21 cellular contexts compared by ENCODE assay signal in genomic region chr10:51606829-51607228, GRCh38.
DNase-seq lines count a peak whose midpoint lies in the region; ATAC-seq, FAIRE-seq and TF ChIP-seq lines count a peak whose summit lies in the region.
"Had no signal": no experiment of that assay in that cellular context is flagged by ENCODE, and none has a peak within 500 bp of the region (broad histone marks: within the 10 kb centered on the region; RNA-seq: fewer than 3 reads in every experiment).

No MANE protein-coding gene starts in this region.

- FAIRE-seq in GM12892 (lab: Jason Lieb, UNC), result no peak
- FAIRE-seq: A549, D721Med, G401.6, H54, HTR-8/SVneo, K562 had no signal

- peak overlapping the region; percentile 15 for H3K27ac Mint-ChIP-seq in nephron progenitor cell
- H3K27ac Mint-ChIP-seq: CD4-positive, alpha-beta T cell; HFFc6 had no signal

- no peak for TF ChIP-seq CTCF in nephron progenitor cell (IDR thresholded peaks at IDR 0.05)

- H3K4me1 Mint-ChIP-seq in nephron progenitor cell, result peaks cover 3% of the 10 kb centered on the region

- H3K9me3 Mint-ChIP-seq in nephron progenitor cell, result peaks cover 3% of the 10 kb centered on the region
- H3K9me3 Mint-ChIP-seq: CD4-positive, alpha-beta T cell; HFFc6 had no signal

- H3K36me3 Mint-ChIP-seq in nephron progenitor cell (ENCODE audit: low read depth), result no peaks in the 10 kb centered on the region

- intact Hi-C loops in posterior cingulate gyrus (cut with DNase I), result no loop called here

- DNase-seq in glomerular visceral epithelial cell (ENCODE audit: extremely low spot score) (peak; percentile 39), nephron progenitor cell (no peak), GM12892 (ENCODE audit: insufficient read length) (no peak), medulla oblongata (ENCODE audit: extremely low spot score) (no peak), posterior cingulate gyrus (no peak)
- DNase-seq: AML-193; Caco-2; CD4-positive, alpha-beta T cell; GM23248; HFFc6; IMR-90 had no signal

- H3K4me3 Mint-ChIP-seq in nephron progenitor cell, result no peak overlapping the region
- H3K4me3 Mint-ChIP-seq: CD4-positive, alpha-beta T cell; HFFc6 had no signal

- H3K27me3 Mint-ChIP-seq in nephron progenitor cell (ENCODE audit: low read depth, poor library complexity), result peaks cover 6% of the 10 kb centered on the region

- no peak for TF ChIP-seq POLR2A in GM12892 (IDR thresholded peaks at IDR 0.05; ENCODE audit: low read depth, low read length)

- ATAC-seq in GM18907 (IDR thresholded peaks at IDR 0.05; ENCODE audit: unreplicated experiment), result peak; percentile 52
- peak; percentile 53 for ATAC-seq in HG03439 (IDR thresholded peaks at IDR 0.05; ENCODE audit: unreplicated experiment)
- no peak for ATAC-seq in HG03039 (IDR thresholded peaks at IDR 0.05; ENCODE audit: unreplicated experiment)
- ATAC-seq: A549, HCT116, K562 had no signal
